In the genomic region with DNA sequence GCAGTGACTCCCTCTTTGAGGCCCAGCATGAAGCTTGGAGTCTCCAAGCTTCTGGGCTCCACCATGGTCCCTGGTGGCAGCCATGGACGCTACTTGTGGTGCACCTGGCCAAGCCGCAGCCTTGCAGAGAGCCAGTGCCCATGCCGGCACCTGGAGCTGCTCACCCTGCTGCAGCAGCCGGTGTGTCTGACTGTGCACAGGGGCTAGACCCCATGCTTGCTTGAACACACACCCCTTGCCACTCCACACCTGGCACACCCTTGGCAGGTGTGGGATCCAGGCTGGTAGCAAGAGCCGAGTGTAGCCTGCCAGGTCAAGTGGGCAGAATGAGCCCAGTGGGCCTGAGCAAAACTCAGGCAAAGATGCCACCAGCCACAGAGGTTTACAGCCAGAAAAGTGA, we compare ENCODE assay signal across 37 cellular contexts. TPM values are rescaled to one million over a fixed set of nuclear protein-coding genes. Genes with fewer than 3 reads are reported as not detected.
"Had no signal": no experiment of that assay in that cellular context is flagged by ENCODE, and none has a peak within 500 bp of the region (broad histone marks: within the 10 kb centered on the region; RNA-seq: fewer than 3 reads in every experiment).

No MANE protein-coding gene starts in this region.

- DNase-seq: activated effector memory CD4-positive, alpha-beta T cell treated with anti-CD3 and anti-CD28 coated beads, Interleukin-2, amount 50 U/mL, for 16 hours; activated effector memory CD4-positive, alpha-beta T cell treated with Interleukin-2 at 50 U/mL for 16 hours; activated gamma-delta T cell; activated gamma-delta T cell treated with Interleukin-2 at 50 U/mL for 16 hours; activated naive CD4-positive, alpha-beta T cell; activated naive CD4-positive, alpha-beta T cell treated with anti-CD3 and anti-CD28 coated beads for 36 hours; activated naive CD4-positive, alpha-beta T cell treated with anti-CD3 and anti-CD28 coated beads, Interleukin-2, amount 10 ng/mL, durations not matched to agents 7 days and 5 days; activated naive CD4-positive, alpha-beta T cell treated with anti-CD3 and anti-CD28 coated beads, Interleukin-2, amount 50 U/mL, for 16 hours; activated naive CD4-positive, alpha-beta T cell treated with Interleukin-2 at 50 U/mL for 16 hours; activated naive CD8-positive, alpha-beta T cell treated with anti-CD3 and anti-CD28 coated beads for 36 hours; activated naive CD8-positive, alpha-beta T cell treated with anti-CD3 and anti-CD28 coated beads, Interleukin-2, amount 10 ng/mL, durations not matched to agents 7 days and 5 days; activated naive CD8-positive, alpha-beta T cell treated with anti-CD3 and anti-CD28 coated beads, Interleukin-2, amount 50 U/mL, for 24 hours; activated T-cell treated with anti-CD3 and anti-CD28 coated beads, Interleukin-2, amount 50 U/mL, for 1 hour; activated T-cell treated with anti-CD3 and anti-CD28 coated beads, Interleukin-2, amount 50 U/mL, for 24 hours; activated T-cell treated with anti-CD3 and anti-CD28 coated beads, Interleukin-2, amount 50 U/mL, for 4 hours; activated T-cell treated with anti-CD3 and anti-CD28 coated beads, Interleukin-2, amount 50 U/mL, for 48 hours; activated T-cell treated with anti-CD3 and anti-CD28 coated beads, Interleukin-2, amount 50 U/mL, for 72 hours; adrenal gland; amniotic stem cell; amygdala; anterior cingulate cortex; body of pancreas; brain microvascular endothelial cell; central memory CD4-positive, alpha-beta T cell; cerebellar nuclear complex had no signal

- H3K27me3 ChIP-seq: adrenal gland, ascending aorta, body of pancreas, brain microvascular endothelial cell, breast epithelium, cardiac muscle cell had no signal

- H3K27ac ChIP-seq: adrenal gland, ascending aorta, body of pancreas, brain microvascular endothelial cell, breast epithelium, cardiac muscle cell had no signal

- H3K4me3 ChIP-seq: adrenal gland, ascending aorta, body of pancreas, breast epithelium, cardiac muscle cell had no signal

- ATAC-seq: activated naive CD4-positive, alpha-beta T cell treated with anti-CD3 and anti-CD28 coated beads, Interleukin-2, amount 50 U/mL, for 72 hours; activated naive CD8-positive, alpha-beta T cell treated with anti-CD3 and anti-CD28 coated beads, Interleukin-2, amount 50 U/mL, for 24 hours; activated T-cell treated with anti-CD3 and anti-CD28 coated beads, Interleukin-2, amount 50 U/mL, for 4 hours; activated T-cell treated with anti-CD3 and anti-CD28 coated beads, Interleukin-2, amount 50 U/mL, for 72 hours; activated T-helper 17 cell treated with anti-CD3 and anti-CD28 coated beads, Interleukin-2, amount 50 U/mL, for 72 hours; body of pancreas had no signal

- H3K4me1 ChIP-seq: adrenal gland, ascending aorta, body of pancreas, breast epithelium had no signal

- FAIRE-seq: astrocyte, bronchial epithelial cell had no signal

- H3K36me3 ChIP-seq: adrenal gland, ascending aorta, brain microvascular endothelial cell, breast epithelium, cardiac muscle cell had no signal

RNA-seq across cellular contexts. Expression of gene ACER1, which starts 35.0 kb away (rescaled TPM):
- total RNA-seq: activated naive CD4-positive, alpha-beta T cell treated with anti-CD3 and anti-CD28 coated beads for 36 hours; activated naive CD8-positive, alpha-beta T cell treated with anti-CD3 and anti-CD28 coated beads for 36 hours; activated T-helper 1 cell treated with anti-CD3 and anti-CD28 coated beads, Interleukin-12 subunit alpha, Interleukin-12 subunit beta, Interleukin-2, Interleukin-4 antibody, amounts not matched to agents 30 ng/mL and 10 ng/mL and 1 ng/mL, durations not matched to agents 14 hours and 24 hours and 36 hours; activated T-helper 17 cell treated with anti-CD3 and anti-CD28 coated beads, Interleukin-2, amount 50 U/mL, for 72 hours; adrenal gland; aorta; ascending aorta; astrocyte; body of pancreas; bronchial epithelial cell; cardiac muscle cell; cardiac septum; cerebellum; chondrocyte had no signal
- polyA plus RNA-seq: cardiac muscle cell had no signal
